ENCODE assay signal across 8 cellular contexts in genomic region chr9:85716031-85716877, GRCh38. TPM values are rescaled to one million over a fixed set of nuclear protein-coding genes. Genes with fewer than 3 reads are reported as not detected.
DNase-seq lines count a peak whose midpoint lies in the region; ATAC-seq and TF ChIP-seq lines count a peak whose summit lies in the region.

No MANE protein-coding gene starts in this region.

- WGBS in stomach, 5 donors, result 78 to 84% (median 80%) methylated on average over 5 of the region's 5 CpGs

- no peaks in the 10 kb centered on the region for H3K9me2 ChIP-seq in PC-3 (replicated peaks; ENCODE audit: low read length)

- H3K27me3 Mint-ChIP-seq in activated naive CD4-positive, alpha-beta T cell treated with anti-CD3 and anti-CD28 coated beads for 36 hours (ENCODE audit: low read depth), result no peaks in the 10 kb centered on the region
- no peaks in the 10 kb centered on the region for H3K27me3 Mint-ChIP-seq in activated naive CD4-positive, alpha-beta T cell treated with anti-CD3 and anti-CD28 coated beads, Interleukin-2, amount 10 ng/mL, durations not matched to agents 7 days and 5 days
- peaks cover 7% of the 10 kb centered on the region for H3K27me3 Mint-ChIP-seq in neural progenitor cell (ENCODE audit: insufficient read depth, low read depth)

- H3K27ac ChIP-seq in PC-3 (ENCODE audit: low read length) (no peak overlapping the region), neural progenitor cell (peak overlapping the region; percentile 35), stomach (peak overlapping the region in 2 of 5 donors; percentile 18 to 73)

- H3F3A ChIP-seq in PC-3 (ENCODE audit: low read length, unreplicated experiment) (no peaks in the 10 kb centered on the region), neural progenitor cell (ENCODE audit: low read depth) (no peaks in the 10 kb centered on the region)

- no peak for TF ChIP-seq EP300 in stomach (IDR thresholded peaks at IDR 0.05)

- H3K79me2 ChIP-seq in PC-3 (ENCODE audit: low read length) (no peaks in the 10 kb centered on the region), neural progenitor cell (ENCODE audit: low read depth) (peaks cover 72% of the 10 kb centered on the region)

- peak overlapping the region; percentile 32 for H3K27ac Mint-ChIP-seq in activated naive CD4-positive, alpha-beta T cell treated with anti-CD3 and anti-CD28 coated beads for 36 hours
- no peak overlapping the region for H3K27ac Mint-ChIP-seq in activated naive CD4-positive, alpha-beta T cell treated with anti-CD3 and anti-CD28 coated beads, Interleukin-2, amount 10 ng/mL, durations not matched to agents 7 days and 5 days
- no peak overlapping the region for H3K27ac Mint-ChIP-seq in neural progenitor cell

- CTCF ChIA-PET in activated naive CD4-positive, alpha-beta T cell treated with anti-CD3 and anti-CD28 coated beads for 36 hours (lab: Charles Lee), result no interaction called here
- CTCF ChIA-PET in activated naive CD4-positive, alpha-beta T cell treated with anti-CD3 and anti-CD28 coated beads, Interleukin-2, amount 10 ng/mL, durations not matched to agents 7 days and 5 days (lab: Charles Lee), result interaction anchor here (0.6 kb wide), 1 partner anchor 11 kb away, joined by 4 read pairs; no protein-coding TSS in a partner anchor
- CTCF ChIA-PET in PC-3 (lab: Charles Lee), result no interaction called here

- POLR2A ChIA-PET in PC-3 (lab: Charles Lee; ENCODE audit: unreplicated experiment), result no interaction called here

- no peak overlapping the region for H3K4me3 Mint-ChIP-seq in activated naive CD4-positive, alpha-beta T cell treated with anti-CD3 and anti-CD28 coated beads for 36 hours
- H3K4me3 Mint-ChIP-seq in activated naive CD4-positive, alpha-beta T cell treated with anti-CD3 and anti-CD28 coated beads, Interleukin-2, amount 10 ng/mL, durations not matched to agents 7 days and 5 days, result no peak overlapping the region
- H3K4me3 Mint-ChIP-seq in neural progenitor cell, result no peak overlapping the region

- BruUV-seq in PC-3 (replicated peaks; lab: Mats Ljungman, UMichigan), result no TSS peak

- no peak overlapping the region for H3K9ac ChIP-seq in PC-3 (ENCODE audit: low read length)
- no peak overlapping the region for H3K9ac ChIP-seq in neural progenitor cell

- peak; percentile 85 for ATAC-seq in HG02798 (IDR thresholded peaks at IDR 0.05; ENCODE audit: poor library complexity, unreplicated experiment)
- no peak for ATAC-seq in PC-3

- H3K4me1 ChIP-seq in PC-3 (ENCODE audit: insufficient read depth, low read length), result no peaks in the 10 kb centered on the region
- no peaks in the 10 kb centered on the region for H3K4me1 ChIP-seq in neural progenitor cell
- H3K4me1 ChIP-seq in stomach, result peaks cover 0 to 18% (median 0%) of the 10 kb centered on the region in 4 donors

- H3K4me1 Mint-ChIP-seq in activated naive CD4-positive, alpha-beta T cell treated with anti-CD3 and anti-CD28 coated beads for 36 hours (ENCODE audit: low read depth), result peaks cover 22% of the 10 kb centered on the region
- H3K4me1 Mint-ChIP-seq in activated naive CD4-positive, alpha-beta T cell treated with anti-CD3 and anti-CD28 coated beads, Interleukin-2, amount 10 ng/mL, durations not matched to agents 7 days and 5 days, result peaks cover 26% of the 10 kb centered on the region
- H3K4me1 Mint-ChIP-seq in neural progenitor cell, result no peaks in the 10 kb centered on the region

- no peak overlapping the region for H3K4me3 ChIP-seq in PC-3 (ENCODE audit: low read length)
- no peak overlapping the region for H3K4me3 ChIP-seq in neural progenitor cell
- H3K4me3 ChIP-seq in stomach, result no peak overlapping the region

- H2AFZ ChIP-seq in PC-3 (ENCODE audit: low read length) (no peak overlapping the region), neural progenitor cell (replicated peaks) (no peak overlapping the region)

- H3K9me3 Mint-ChIP-seq in activated naive CD4-positive, alpha-beta T cell treated with anti-CD3 and anti-CD28 coated beads for 36 hours, result peaks cover 6% of the 10 kb centered on the region
- peaks cover 16% of the 10 kb centered on the region for H3K9me3 Mint-ChIP-seq in activated naive CD4-positive, alpha-beta T cell treated with anti-CD3 and anti-CD28 coated beads, Interleukin-2, amount 10 ng/mL, durations not matched to agents 7 days and 5 days
- peaks cover 26% of the 10 kb centered on the region for H3K9me3 Mint-ChIP-seq in neural progenitor cell

- no peak for TF ChIP-seq POLR2A in stomach (IDR thresholded peaks at IDR 0.05)

- intact Hi-C loops in activated naive CD4-positive, alpha-beta T cell treated with anti-CD3 and anti-CD28 coated beads for 36 hours (cut with micrococcal nuclease), result no loop called here
- intact Hi-C loops in PC-3 (cut with micrococcal nuclease), result no loop called here
- intact Hi-C loops in stomach (cut with DNase I; ENCODE audit: low total_unique reads), result no loop called here

- H3K9me3 ChIP-seq in PC-3 (ENCODE audit: low read length) (no peaks in the 10 kb centered on the region), neural progenitor cell (ENCODE audit: low read depth) (no peaks in the 10 kb centered on the region), stomach (no peaks in the 10 kb centered on the region)

- H4K20me1 ChIP-seq in PC-3 (ENCODE audit: low read length) (no peaks in the 10 kb centered on the region), neural progenitor cell (ENCODE audit: low read depth) (no peaks in the 10 kb centered on the region)

- H3K27me3 ChIP-seq in PC-3 (ENCODE audit: low read length) (no peaks in the 10 kb centered on the region), neural progenitor cell (no peaks in the 10 kb centered on the region), stomach (no peaks in the 10 kb centered on the region)

- H3K36me3 ChIP-seq in PC-3 (ENCODE audit: low read depth, low read length) (no peaks in the 10 kb centered on the region), neural progenitor cell (no peaks in the 10 kb centered on the region), stomach (no peaks in the 10 kb centered on the region)

- H3K36me3 Mint-ChIP-seq in activated naive CD4-positive, alpha-beta T cell treated with anti-CD3 and anti-CD28 coated beads for 36 hours (ENCODE audit: low read depth), result peaks cover 6% of the 10 kb centered on the region
- peaks cover 18% of the 10 kb centered on the region for H3K36me3 Mint-ChIP-seq in activated naive CD4-positive, alpha-beta T cell treated with anti-CD3 and anti-CD28 coated beads, Interleukin-2, amount 10 ng/mL, durations not matched to agents 7 days and 5 days
- peaks cover 14% of the 10 kb centered on the region for H3K36me3 Mint-ChIP-seq in neural progenitor cell

- H3K4me2 ChIP-seq in PC-3 (ENCODE audit: low read length) (no peak overlapping the region), neural progenitor cell (no peak overlapping the region)

- no peak for DNase-seq in activated naive CD4-positive, alpha-beta T cell treated with anti-CD3 and anti-CD28 coated beads for 36 hours
- DNase-seq in activated naive CD4-positive, alpha-beta T cell treated with anti-CD3 and anti-CD28 coated beads, Interleukin-2, amount 10 ng/mL, durations not matched to agents 7 days and 5 days, result no peak
- DNase-seq in PC-3 (peak; percentile 2), neural progenitor cell (ENCODE audit: low spot score) (no peak), NCI-H524 treated with DMSO at 0.1 percent for 48 hours (lab: John Stamatoyannopoulos, UW) (no peak), stomach (no peak), GDM1 (lab: John Stamatoyannopoulos, UW) (no peak)

- TF ChIP-seq CTCF in PC-3 (conservative IDR thresholded peaks at IDR 0.05; ENCODE audit: low read depth, low read length) (no peak; the same call in 1 of the 2 replicates), neural progenitor cell (IDR thresholded peaks at IDR 0.05) (peak; percentile 43), stomach (IDR thresholded peaks at IDR 0.05) (no peak)

RNA-seq across cellular contexts. Expression of gene AGTPBP1, which starts 25.5 kb away (rescaled TPM):
- 10 to 100 TPM; 37.6 to 39.0 TPM for total RNA-seq in activated naive CD4-positive, alpha-beta T cell treated with anti-CD3 and anti-CD28 coated beads for 36 hours
- 5.3 and 6.0 TPM in 2 replicates for total RNA-seq in PC-3 (2014; rRNA removed)
- total RNA-seq in neural progenitor cell (ENCODE audit: low replicate concordance), result 81.5 and 122 TPM in 2 replicates
- 10 to 100 TPM in 4 of 5 donors, 1 to 10 TPM in 1; 5.2 to 46.1 (median 21.4) TPM for total RNA-seq in stomach
- polyA plus RNA-seq in stomach, result 1 to 10 TPM; 2.9 to 7.2 (median 3.5) TPM
